In genomic region chr4:177448850-177449249, GRCh38 we compare ENCODE assay signal across 19 cellular contexts. TPM values are rescaled to one million over a fixed set of nuclear protein-coding genes. Genes with fewer than 3 reads are reported as not detected.
A peak's percentile ranks its signal among the peaks of the same experiment; 100 is the strongest.
DNase-seq lines count a peak whose midpoint lies in the region; ATAC-seq, FAIRE-seq and TF ChIP-seq lines count a peak whose summit lies in the region.
"Had no signal": no experiment of that assay in that cellular context is flagged by ENCODE, and none has a peak within 500 bp of the region (broad histone marks: within the 10 kb centered on the region; RNA-seq: fewer than 3 reads in every experiment).

No MANE protein-coding gene starts in this region.

- H3K9ac ChIP-seq in Loucy (ENCODE audit: low read depth, low read length, poor library complexity, severe bottlenecking) (no peak overlapping the region), mesenchymal stem cell (ENCODE audit: low read length) (no peak overlapping the region)

- H3K79me2 ChIP-seq in Loucy (ENCODE audit: insufficient read depth, low read length) = no peaks in the 10 kb centered on the region

- ATAC-seq in lower lobe of right lung = no peak
- no peak for ATAC-seq in pancreas
- no peak for ATAC-seq in GM18909 (IDR thresholded peaks at IDR 0.05; ENCODE audit: poor library complexity, unreplicated experiment)
- ATAC-seq: heart right ventricle, PC-3 had no signal

- DNase-seq in BJ (ENCODE audit: low read depth) (peak; percentile 67), dedifferentiated amniotic fluid mesenchymal stem cell (ENCODE audit: extremely low spot score) (peak; percentile 83), mesenchymal stem cell (peak; percentile 62), lower lobe of right lung (no peak), head of caudate nucleus (no peak), pancreas (no peak)
- DNase-seq: activated CD4-positive, alpha-beta T cell treated with anti-CD3 and anti-CD28 coated beads, Interleukin-2, amount 10 ng/mL, durations not matched to agents 7 days and 5 days; activated T-cell treated with anti-CD3 and anti-CD28 coated beads for 4 hours; AML-193; caudate nucleus; heart right ventricle; kidney; PC-3; sigmoid colon; stimulated activated CD4-positive, alpha-beta T cell treated with anti-CD3 and anti-CD28 coated beads, Interleukin-4, amount 100 ng/mL, for 24 hours; stimulated activated CD8-positive, alpha-beta memory T cell treated with anti-CD3 and anti-CD28 coated beads, Interleukin-4, amount 100 ng/mL, for 48 hours had no signal

- H3K27ac ChIP-seq in mesenchymal stem cell (ENCODE audit: low read length, poor library complexity, severe bottlenecking) (no peak overlapping the region), lower lobe of right lung (no peak overlapping the region), pancreas (no peak overlapping the region)
- H3K27ac ChIP-seq: heart right ventricle, sigmoid colon, suprapubic skin had no signal

- H3K4me2 ChIP-seq in Loucy (ENCODE audit: low read depth, low read length, poor library complexity, severe bottlenecking) = peak overlapping the region; percentile 52
- no peak overlapping the region for H3K4me2 ChIP-seq in mesenchymal stem cell (ENCODE audit: low read length, poor library complexity, severe bottlenecking)

- no peak overlapping the region for H3K4ac ChIP-seq in mesenchymal stem cell (ENCODE audit: low read depth in 1 of 2, low read length in 2 of 2)

- no peak overlapping the region for H2BK15ac ChIP-seq in mesenchymal stem cell (ENCODE audit: low read depth, poor library complexity, severe bottlenecking)

- no peak overlapping the region for H2BK12ac ChIP-seq in mesenchymal stem cell (ENCODE audit: low read length in 2 of 2)

- FAIRE-seq in pancreas (lab: Jason Lieb, UNC) = no peak
- FAIRE-seq: kidney had no signal

- peaks cover 2% of the 10 kb centered on the region for H3K79me1 ChIP-seq in mesenchymal stem cell (replicated peaks; ENCODE audit: low read length, poor library complexity, severe bottlenecking)

- CTCF ChIA-PET in BJ (lab: Yijun Ruan, JAX) = no interaction called here

- POLR2A ChIA-PET in BJ (lab: Charles Lee) = no interaction called here

- H2AK5ac ChIP-seq in mesenchymal stem cell (ENCODE audit: low read length, severe bottlenecking) = no peak overlapping the region

- peaks cover 3% of the 10 kb centered on the region; the same call in 1 of the 2 replicates for H3F3A ChIP-seq in Loucy (ENCODE audit: low read depth)

- H3K36me3 ChIP-seq in BJ (ENCODE audit: control insufficient read depth, insufficient read depth, low read length) (no peaks in the 10 kb centered on the region), Loucy (ENCODE audit: insufficient read depth, low read length) (no peaks in the 10 kb centered on the region), mesenchymal stem cell (ENCODE audit: control insufficient read depth in 1 of 2, insufficient read depth in 2 of 2, low read depth in 1 of 2, low read length in 2 of 2) (no peaks in the 10 kb centered on the region), lower lobe of right lung (no peaks in the 10 kb centered on the region), pancreas (no peaks in the 10 kb centered on the region)
- H3K36me3 ChIP-seq: heart right ventricle, sigmoid colon, suprapubic skin had no signal

- intact Hi-C loops in lower lobe of right lung (cut with DNase I) (no loop called here), head of caudate nucleus (cut with DNase I) (no loop called here), pancreas (cut with DNase I) (no loop called here)

- H3K4me1 ChIP-seq in Loucy (ENCODE audit: insufficient read depth, low read length, poor library complexity, severe bottlenecking) (peaks cover 37% of the 10 kb centered on the region), mesenchymal stem cell (ENCODE audit: control insufficient read depth, insufficient read depth, low read depth, low read length) (peaks cover 2% of the 10 kb centered on the region), lower lobe of right lung (no peaks in the 10 kb centered on the region), pancreas (no peaks in the 10 kb centered on the region)
- H3K4me1 ChIP-seq: heart right ventricle, sigmoid colon, suprapubic skin had no signal

- no peak overlapping the region for H3K23ac ChIP-seq in mesenchymal stem cell (ENCODE audit: low read length in 2 of 2)

- no peak overlapping the region for H3K14ac ChIP-seq in mesenchymal stem cell (ENCODE audit: low read length in 2 of 2)

- WGBS in mesenchymal stem cell = no CpG with 5 or more reads among the region's 1 CpG
- WGBS in pancreas, 2 donors = 36 to 58% methylated on average over 1 of the region's 1 CpG

- no peak overlapping the region for H2BK120ac ChIP-seq in mesenchymal stem cell (ENCODE audit: low read depth, low read length)

- H4K8ac ChIP-seq in mesenchymal stem cell (ENCODE audit: low read length) = no peak overlapping the region

- no peaks in the 10 kb centered on the region for H3K9me3 ChIP-seq in Loucy (ENCODE audit: insufficient read depth, low read depth, low read length)
- H3K9me3 ChIP-seq in mesenchymal stem cell (ENCODE audit: control insufficient read depth, low read length) = no peaks in the 10 kb centered on the region
- no peaks in the 10 kb centered on the region for H3K9me3 ChIP-seq in lower lobe of right lung
- H3K9me3 ChIP-seq in pancreas = no peaks in the 10 kb centered on the region
- H3K9me3 ChIP-seq: heart right ventricle, sigmoid colon, suprapubic skin had no signal

- no peak overlapping the region for H3K4me3 ChIP-seq in BJ (ENCODE audit: low read depth, low read length)
- no peak overlapping the region for H3K4me3 ChIP-seq in Loucy (ENCODE audit: low read length, poor library complexity, severe bottlenecking)
- H3K4me3 ChIP-seq in mesenchymal stem cell (ENCODE audit: insufficient read depth in 1 of 2, low read depth in 1 of 2, low read length in 2 of 2) = no peak overlapping the region
- H3K4me3 ChIP-seq in lower lobe of right lung = no peak overlapping the region
- H3K4me3 ChIP-seq in pancreas = no peak overlapping the region
- H3K4me3 ChIP-seq: heart right ventricle, sigmoid colon, suprapubic skin had no signal

- H4K91ac ChIP-seq in mesenchymal stem cell (ENCODE audit: low read length) = no peak overlapping the region

- no peaks in the 10 kb centered on the region for H3K27me3 ChIP-seq in BJ (ENCODE audit: control insufficient read depth, insufficient read depth, low read length)
- no peaks in the 10 kb centered on the region for H3K27me3 ChIP-seq in Loucy (ENCODE audit: insufficient read depth, low read length, poor library complexity, severe bottlenecking)
- H3K27me3 ChIP-seq in mesenchymal stem cell (ENCODE audit: control insufficient read depth in 1 of 2, insufficient read depth in 1 of 2, low read length in 2 of 2) = no peaks in the 10 kb centered on the region
- H3K27me3 ChIP-seq in lower lobe of right lung (ENCODE audit: low read depth) = no peaks in the 10 kb centered on the region
- no peaks in the 10 kb centered on the region for H3K27me3 ChIP-seq in pancreas
- H3K27me3 ChIP-seq: heart right ventricle, sigmoid colon, suprapubic skin had no signal

- no peak overlapping the region for H2BK5ac ChIP-seq in mesenchymal stem cell (ENCODE audit: low read depth, low read length, poor library complexity, severe bottlenecking)

- TF ChIP-seq CTCF in BJ (IDR thresholded peaks at IDR 0.05; ENCODE audit: insufficient read depth, low read depth, low read length) = no peak
- no peak for TF ChIP-seq CTCF in Loucy (conservative IDR thresholded peaks at IDR 0.05; ENCODE audit: low read length)
- TF ChIP-seq CTCF in lower lobe of right lung (IDR thresholded peaks at IDR 0.05) = no peak
- TF ChIP-seq CTCF in pancreas (IDR thresholded peaks at IDR 0.05) = no peak

- no peak overlapping the region for H2AFZ ChIP-seq in Loucy (ENCODE audit: low read length)
- no peak overlapping the region for H2AFZ ChIP-seq in mesenchymal stem cell (ENCODE audit: low read depth, low read length)

- no peaks in the 10 kb centered on the region for H4K20me1 ChIP-seq in Loucy (ENCODE audit: insufficient read depth, low read length, poor library complexity, severe bottlenecking)

- H3K9me2 ChIP-seq in Loucy (replicated peaks; ENCODE audit: low read depth, low read length) = no peaks in the 10 kb centered on the region

- no peak overlapping the region for H3K18ac ChIP-seq in mesenchymal stem cell (ENCODE audit: low read depth in 1 of 2, low read length in 2 of 2)

RNA-seq across cellular contexts. Expression of gene AGA, which starts 6.6 kb away (rescaled TPM):
- 102 and 120 TPM in 2 replicates for polyA plus RNA-seq in BJ (2011; rRNA removed)
- 23.7 and 42.9 TPM in 2 replicates for polyA minus RNA-seq in BJ (2011; rRNA and poly(A)+ RNA removed)
- 19.6 TPM for polyA plus RNA-seq in mesenchymal stem cell (2013, experiment 1 of 2)
- 18.2 TPM for polyA plus RNA-seq in mesenchymal stem cell (2013, experiment 2 of 2)
- total RNA-seq in lower lobe of right lung = 29.8 TPM
- 10 to 100 TPM in 5 of 6 donors, 1 to 10 TPM in 1; 6.7 to 15.2 (median 13.4) TPM for total RNA-seq in pancreas
- polyA plus RNA-seq in pancreas = 10 to 100 TPM in 1 of 2 donors, 1 to 10 TPM in 1; 5.5 to 16.7 TPM

Comparison
In these comparisons a context has a peak if more than half of its experiments do, and no peak if none do; other contexts are left out.
1. DNase-seq: peak in BJ (single experiment), dedifferentiated amniotic fluid mesenchymal stem cell (single experiment) and mesenchymal stem cell (single experiment); none in lower lobe of right lung (single experiment), head of caudate nucleus (0 of 42) and pancreas (0 of 6).